1 cellular context compared by ENCODE assay signal in genomic region chr2:99404039-99404799, GRCh38.
TF ChIP-seq lines count a peak whose summit lies in the region.

No MANE protein-coding gene starts in this region.

TF ChIP-seq in HepG2, 621 proteins besides CTCF, POLR2A, EP300 and RAD21 (continued from another document):
- TF ChIP-seq AGO2 (optimal IDR thresholded peaks at IDR 0.05; ENCODE audit: low read depth, low read length) (no peak), RAD51 (IDR thresholded peaks at IDR 0.05; ENCODE audit: borderline replicate concordance) (no peak), ZBTB42 (CRISPR knock-in tag; IDR thresholded peaks at IDR 0.05) (no peak), ZBTB20 (CRISPR knock-in tag; IDR thresholded peaks at IDR 0.05; ENCODE audit: borderline replicate concordance, low read depth) (no peak), RFX3 (CRISPR knock-in tag; IDR thresholded peaks at IDR 0.05) (no peak), KDM2A (CRISPR knock-in tag; IDR thresholded peaks at IDR 0.05; ENCODE audit: borderline replicate concordance, low read depth) (no peak), HNRNPUL1 (IDR thresholded peaks at IDR 0.05; ENCODE audit: low read depth, low read length) (no peak), MED1 (CRISPR knock-in tag; IDR thresholded peaks at IDR 0.05) (no peak), ZNF839 (CRISPR knock-in tag; IDR thresholded peaks at IDR 0.05; ENCODE audit: borderline replicate concordance) (no peak), SMC3 (IDR thresholded peaks at IDR 0.05; ENCODE audit: low read length) (no peak; the same call in 1 of the 2 replicates), SRF (IDR thresholded peaks at IDR 0.05; ENCODE audit: low read depth, low read length) (no peak), ATF4 (CRISPR knock-in tag; IDR thresholded peaks at IDR 0.05) (0 out of 4 replicates have a peak, but pooled peaks of 1 of the 2 experiments have one; percentile 2), CREB3 (CRISPR knock-in tag; IDR thresholded peaks at IDR 0.05) (no peak), ZNF570 (CRISPR knock-in tag; IDR thresholded peaks at IDR 0.05; ENCODE audit: borderline replicate concordance) (no peak), ZNF3 (CRISPR knock-in tag; IDR thresholded peaks at IDR 0.05) (no peak), ZBTB25 (CRISPR knock-in tag; IDR thresholded peaks at IDR 0.05) (no peak), DR1 (CRISPR knock-in tag; IDR thresholded peaks at IDR 0.05) (no peak), ZNF207 (IDR thresholded peaks at IDR 0.05; ENCODE audit: borderline replicate concordance) (no peak)
TF ChIP-seq in HepG2: peak in this region for 3.
